10 cellular contexts compared by ENCODE assay signal in genomic region chr17:17028059-17028877, GRCh38. TPM values are rescaled to one million over a fixed set of nuclear protein-coding genes. Genes with fewer than 3 reads are reported as not detected.
DNase-seq lines count a peak whose midpoint lies in the region; ATAC-seq and TF ChIP-seq lines count a peak whose summit lies in the region.
"Had no signal": no experiment of that assay in that cellular context is flagged by ENCODE, and none has a peak within 500 bp of the region (broad histone marks: within the 10 kb centered on the region; RNA-seq: fewer than 3 reads in every experiment).

No MANE protein-coding gene starts in this region.

- no peaks in the 10 kb centered on the region for H3K36me3 ChIP-seq in mammary epithelial cell (ENCODE audit: insufficient read depth, low read length)

- peak overlapping the region; percentile 97 for H3K27ac ChIP-seq in mammary epithelial cell (ENCODE audit: insufficient read depth, low read depth, low read length)
- no peak overlapping the region for H3K27ac ChIP-seq in CD4-positive, alpha-beta T cell (ENCODE audit: low read depth, low read length)

- H3K36me3 Mint-ChIP-seq in CD4-positive, alpha-beta T cell (ENCODE audit: low read depth), result no peaks in the 10 kb centered on the region
- H3K36me3 Mint-ChIP-seq: CD4-positive, CD25-positive, alpha-beta regulatory T cell had no signal

- CTCF ChIA-PET in mammary epithelial cell (lab: Charles Lee; ENCODE audit: low non-redundant PET), result interaction anchor here (0.6 kb wide), 1 partner anchor 812 kb away, joined by 3 read pairs; no protein-coding TSS in a partner anchor
- CTCF ChIA-PET in CD4-positive, alpha-beta T cell (lab: Charles Lee), result no interaction called here

- in situ Hi-C loops in mammary epithelial cell (cut with MboI; ENCODE audit: low sequenced_read_pairs in 2 of 2), result no loop called here

- no peaks in the 10 kb centered on the region for H3K4me1 Mint-ChIP-seq in stimulated activated naive CD8-positive, alpha-beta T cell treated with anti-CD3 and anti-CD28 coated beads, Interleukin-15, amount 100 ng/mL, for 72 hours
- no peaks in the 10 kb centered on the region for H3K4me1 Mint-ChIP-seq in CD4-positive, alpha-beta T cell (ENCODE audit: low read depth)
- H3K4me1 Mint-ChIP-seq: CD4-positive, CD25-positive, alpha-beta regulatory T cell had no signal

- dilution Hi-C loops in mammary epithelial cell (cut with HindIII; ENCODE audit: low sequenced_read_pairs), result no loop called here

- H3K4me1 ChIP-seq in mammary epithelial cell (ENCODE audit: insufficient read depth, low read length), result peaks cover 47% of the 10 kb centered on the region

- intact Hi-C loops in mammary epithelial cell (cut with micrococcal nuclease), result loop anchor here (1.0 kb wide), 1 partner anchor 15 kb away; no protein-coding TSS in a partner anchor
- intact Hi-C loops in CD4-positive, alpha-beta T cell (cut with DNase I, micrococcal nuclease), result no loop called here

- H3K4me3 Mint-ChIP-seq in stimulated activated naive CD8-positive, alpha-beta T cell treated with anti-CD3 and anti-CD28 coated beads, Interleukin-15, amount 100 ng/mL, for 72 hours, result no peak overlapping the region
- H3K4me3 Mint-ChIP-seq in CD4-positive, alpha-beta T cell, result no peak overlapping the region
- H3K4me3 Mint-ChIP-seq: CD4-positive, CD25-positive, alpha-beta regulatory T cell had no signal

- no peaks in the 10 kb centered on the region for H3K27me3 Mint-ChIP-seq in stimulated activated naive CD8-positive, alpha-beta T cell treated with anti-CD3 and anti-CD28 coated beads, Interleukin-15, amount 100 ng/mL, for 72 hours
- H3K27me3 Mint-ChIP-seq in CD4-positive, alpha-beta T cell, result no peaks in the 10 kb centered on the region

- no peak for DNase-seq in stimulated activated naive CD8-positive, alpha-beta T cell treated with anti-CD3 and anti-CD28 coated beads, Interleukin-15, Interleukin-2, amounts not matched to agents 100 U/mL and 50 U/mL, for 24 hours
- no peak for DNase-seq in stimulated activated naive CD8-positive, alpha-beta T cell treated with anti-CD3 and anti-CD28 coated beads, Interleukin-15, amount 100 ng/mL, for 72 hours
- DNase-seq in mammary epithelial cell (peak; percentile 99), left lobe of liver (ENCODE audit: low spot score) (no peak), DMS79 (lab: John Stamatoyannopoulos, UW) (no peak)
- no peak for DNase-seq in CD4-positive, alpha-beta T cell
- DNase-seq: CD4-positive, CD25-positive, alpha-beta regulatory T cell; KBM-7 had no signal

- 10% methylated on average over 10 of the region's 12 CpGs for WGBS in mammary epithelial cell (ENCODE audit: low coverage, missing lambda C conversion rate)

- no peak for TF ChIP-seq CTCF in mammary epithelial cell (conservative IDR thresholded peaks at IDR 0.05 in 1 of 2, IDR thresholded peaks at IDR 0.05 in 1 of 2; ENCODE audit: extremely low read depth in 1 of 2, insufficient read depth in 1 of 2, low read depth in 1 of 2, low read length in 2 of 2)
- TF ChIP-seq CTCF in CD4-positive, alpha-beta T cell (IDR thresholded peaks at IDR 0.05), result no peak

- peak overlapping the region; percentile 63 for H3K9ac ChIP-seq in mammary epithelial cell (ENCODE audit: insufficient read depth, low read length)

- H3K27ac Mint-ChIP-seq in stimulated activated naive CD8-positive, alpha-beta T cell treated with anti-CD3 and anti-CD28 coated beads, Interleukin-15, amount 100 ng/mL, for 72 hours, result no peak overlapping the region
- no peak overlapping the region for H3K27ac Mint-ChIP-seq in CD4-positive, alpha-beta T cell
- H3K27ac Mint-ChIP-seq: CD4-positive, CD25-positive, alpha-beta regulatory T cell had no signal

- H3K4me3 ChIP-seq in mammary epithelial cell (replicated peaks in 1 of 3; ENCODE audit: insufficient read depth in 1 of 3, low read depth in 2 of 3, low read length in 3 of 3), result no peak overlapping the region

- peak overlapping the region; percentile 61 for H3K4me2 ChIP-seq in mammary epithelial cell (ENCODE audit: insufficient read depth, low read depth, low read length)

- ATAC-seq in stimulated activated naive CD8-positive, alpha-beta T cell treated with anti-CD3 and anti-CD28 coated beads, Interleukin-15, Interleukin-2, amounts not matched to agents 100 U/mL and 50 U/mL, for 24 hours, result peak; percentile 14
- no peak for ATAC-seq in stimulated activated naive CD8-positive, alpha-beta T cell treated with anti-CD3 and anti-CD28 coated beads, Interleukin-15, amount 100 ng/mL, for 72 hours
- ATAC-seq in left lobe of liver, result peak; percentile 32
- no peak for ATAC-seq in CD4-positive, alpha-beta T cell (ENCODE audit: poor library complexity)
- no peak for ATAC-seq in HG02852 (IDR thresholded peaks at IDR 0.05; ENCODE audit: unreplicated experiment)
- ATAC-seq in GM21619 (IDR thresholded peaks at IDR 0.05; ENCODE audit: unreplicated experiment), result no peak

- BruUV-seq in mammary epithelial cell (replicated peaks; lab: Mats Ljungman, UMichigan), result TSS peak; percentile 59

- no peaks in the 10 kb centered on the region for H3K79me2 ChIP-seq in mammary epithelial cell (ENCODE audit: insufficient read depth, low read length)

- H3K9me3 Mint-ChIP-seq in stimulated activated naive CD8-positive, alpha-beta T cell treated with anti-CD3 and anti-CD28 coated beads, Interleukin-15, amount 100 ng/mL, for 72 hours, result no peaks in the 10 kb centered on the region
- H3K9me3 Mint-ChIP-seq in CD4-positive, alpha-beta T cell, result no peaks in the 10 kb centered on the region
- H3K9me3 Mint-ChIP-seq: CD4-positive, CD25-positive, alpha-beta regulatory T cell had no signal

- H3K27me3 ChIP-seq in mammary epithelial cell (ENCODE audit: insufficient read depth, low read length), result no peaks in the 10 kb centered on the region
- no peaks in the 10 kb centered on the region for H3K27me3 ChIP-seq in CD4-positive, alpha-beta T cell (ENCODE audit: control insufficient read depth, insufficient read depth, low read length)

- H2AFZ ChIP-seq in mammary epithelial cell (ENCODE audit: low read depth, low read length), result no peak overlapping the region

- H4K20me1 ChIP-seq in mammary epithelial cell (ENCODE audit: insufficient read depth, low read length), result no peaks in the 10 kb centered on the region

- POLR2A ChIA-PET in CD4-positive, alpha-beta T cell (lab: Charles Lee), result no interaction called here

- no peaks in the 10 kb centered on the region for H3K9me3 ChIP-seq in mammary epithelial cell (replicated peaks; ENCODE audit: insufficient read depth, low read length)
- H3K9me3 ChIP-seq in CD4-positive, alpha-beta T cell (ENCODE audit: control insufficient read depth, low read length), result no peaks in the 10 kb centered on the region

RNA-seq across cellular contexts. Expression of gene MPRIP, which starts 14.0 kb away (rescaled TPM):
- total RNA-seq in mammary epithelial cell (100 to 1,000 TPM; 168 to 352 TPM), left lobe of liver (93.3 TPM)
- 171 TPM for polyA plus RNA-seq in mammary epithelial cell
- 766 TPM for polyA minus RNA-seq in mammary epithelial cell
- total RNA-seq in CD4-positive, alpha-beta T cell, result 100 to 1,000 TPM; 176 to 188 TPM

RNA-seq across cellular contexts. Expression of gene TNFRSF13B, which starts 56.4 kb away (rescaled TPM):
- total RNA-seq in mammary epithelial cell, result not detected
- not detected for polyA plus RNA-seq in mammary epithelial cell
- polyA minus RNA-seq in mammary epithelial cell, result not detected
- total RNA-seq in left lobe of liver, result not detected
- total RNA-seq in CD4-positive, alpha-beta T cell, result not detected

Comparison
In these comparisons a context has a peak if more than half of its experiments do, and no peak if none do; other contexts are left out.
1. ATAC-seq: peak in stimulated activated naive CD8-positive, alpha-beta T cell treated with anti-CD3 and anti-CD28 coated beads, Interleukin-15, Interleukin-2, amounts not matched to agents 100 U/mL and 50 U/mL, for 24 hours (single experiment) and left lobe of liver (single experiment); none in stimulated activated naive CD8-positive, alpha-beta T cell treated with anti-CD3 and anti-CD28 coated beads, Interleukin-15, amount 100 ng/mL, for 72 hours (single experiment), CD4-positive, alpha-beta T cell (single experiment), HG02852 (single experiment) and GM21619 (single experiment).